ENCODE assay signal across 10 cellular contexts in the genomic region with DNA sequence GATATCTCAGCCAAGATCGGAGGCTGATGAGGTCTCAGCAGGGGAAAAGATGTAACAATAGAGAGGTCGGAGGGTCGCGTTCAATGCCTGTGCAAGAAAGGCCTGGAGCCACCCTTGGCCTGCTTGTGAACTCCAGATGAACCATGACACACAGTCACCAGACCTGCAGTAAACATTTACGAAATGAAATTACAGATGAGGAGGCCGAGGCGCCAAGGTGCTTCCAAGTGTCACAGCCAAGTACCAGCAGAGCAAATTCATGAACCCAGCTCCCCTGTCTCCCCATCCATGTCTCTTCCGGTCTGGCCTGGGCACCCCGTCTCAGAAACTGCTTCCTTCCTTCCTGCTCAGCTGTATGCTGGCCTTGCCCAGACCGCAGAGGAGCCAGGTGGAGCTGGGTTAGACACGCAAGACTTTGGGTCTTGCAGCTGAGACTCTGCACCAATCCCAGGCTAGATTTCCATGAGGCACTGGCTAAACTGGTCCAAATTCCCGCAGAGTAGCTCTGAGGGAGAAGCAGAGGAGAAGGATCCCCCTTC. TPM values are rescaled to one million over a fixed set of nuclear protein-coding genes. Genes with fewer than 3 reads are reported as not detected.
DNase-seq lines count a peak whose midpoint lies in the region; ATAC-seq and TF ChIP-seq lines count a peak whose summit lies in the region.
"Had no signal": no experiment of that assay in that cellular context is flagged by ENCODE, and none has a peak within 500 bp of the region (broad histone marks: within the 10 kb centered on the region; RNA-seq: fewer than 3 reads in every experiment).

No MANE protein-coding gene starts in this region.

- WGBS in heart left ventricle, 4 donors = 53 to 62% (median 60%) methylated on average over 11 to 12 of the region's 12 CpGs
- 35% methylated on average over 12 of the region's 12 CpGs for WGBS in thymus

- TF ChIP-seq POLR2A in heart left ventricle (IDR thresholded peaks at IDR 0.05) = no peak

- no peak overlapping the region for H3K4me3 ChIP-seq in heart left ventricle
- no peak overlapping the region for H3K4me3 ChIP-seq in right atrium auricular region
- H3K4me3 ChIP-seq in RWPE2 (ENCODE audit: severe bottlenecking) = no peak overlapping the region
- H3K4me3 ChIP-seq in epithelial cell of proximal tubule (ENCODE audit: low read depth, low read length) = no peak overlapping the region
- no peak overlapping the region for H3K4me3 ChIP-seq in thymus (ENCODE audit: low read length)
- H3K4me3 ChIP-seq: cardiac muscle cell had no signal

- peak in 3 of 4 donors; percentile 14 to 43 (median 22) for ATAC-seq in heart left ventricle
- 0 out of 3 replicates have a peak, but pooled peaks have one; percentile 1 for ATAC-seq in RWPE2 (ENCODE audit: low read depth)
- ATAC-seq in HG03045 (IDR thresholded peaks at IDR 0.05; ENCODE audit: unreplicated experiment) = no peak

- H3K27me3 ChIP-seq in heart left ventricle (no peaks in the 10 kb centered on the region), right atrium auricular region (no peaks in the 10 kb centered on the region), RWPE2 (ENCODE audit: insufficient read depth, poor library complexity, severe bottlenecking) (no peaks in the 10 kb centered on the region), thymus (ENCODE audit: control insufficient read depth, insufficient read depth) (no peaks in the 10 kb centered on the region)
- H3K27me3 ChIP-seq: cardiac muscle cell had no signal

- TF ChIP-seq CTCF in heart left ventricle (IDR thresholded peaks at IDR 0.05) = no peak
- TF ChIP-seq CTCF in right atrium auricular region (IDR thresholded peaks at IDR 0.05) = no peak
- TF ChIP-seq CTCF in RWPE2 (IDR thresholded peaks at IDR 0.05; ENCODE audit: poor library complexity, severe bottlenecking) = no peak
- no peak for TF ChIP-seq CTCF in epithelial cell of proximal tubule (conservative IDR thresholded peaks at IDR 0.05; ENCODE audit: low read depth, low read length)

- peaks cover under 1 to 36% (median 26%) of the 10 kb centered on the region in 9 donors for H3K36me3 ChIP-seq in heart left ventricle
- H3K36me3 ChIP-seq in right atrium auricular region = peaks cover 8% of the 10 kb centered on the region
- H3K36me3 ChIP-seq in RWPE2 (ENCODE audit: low read depth) = peaks cover 13% of the 10 kb centered on the region
- peaks cover 15% of the 10 kb centered on the region for H3K36me3 ChIP-seq in thymus (ENCODE audit: control insufficient read depth, insufficient read depth)

- no peaks in the 10 kb centered on the region for H3K9me3 ChIP-seq in heart left ventricle
- H3K9me3 ChIP-seq in right atrium auricular region = no peaks in the 10 kb centered on the region
- H3K9me3 ChIP-seq in RWPE2 (ENCODE audit: severe bottlenecking) = no peaks in the 10 kb centered on the region
- no peaks in the 10 kb centered on the region for H3K9me3 ChIP-seq in thymus (ENCODE audit: control insufficient read depth)

- H3K27ac ChIP-seq in heart left ventricle (peak overlapping the region in 1 of 12 donors; percentile 46), right atrium auricular region (no peak overlapping the region), RWPE2 (ENCODE audit: poor library complexity, severe bottlenecking) (no peak overlapping the region), thymus (ENCODE audit: low read depth) (peak overlapping the region; percentile 78)
- H3K27ac ChIP-seq: cardiac muscle cell, parathyroid adenoma had no signal

- H3K4me1 ChIP-seq in heart left ventricle (peaks cover 0 to 25% (median 14%) of the 10 kb centered on the region in 12 donors), right atrium auricular region (peaks cover 0 to 13% of the 10 kb centered on the region in 2 donors), RWPE2 (ENCODE audit: insufficient read depth, poor library complexity, severe bottlenecking) (no peaks in the 10 kb centered on the region), thymus (ENCODE audit: control insufficient read depth, insufficient read depth, low read length) (peaks cover 31% of the 10 kb centered on the region)
- H3K4me1 ChIP-seq: parathyroid adenoma had no signal

- DNase-seq in heart left ventricle (peak in 2 of 5 donors; percentile 26 to 40), right atrium auricular region (ENCODE audit: low spot score) (no peak), RWPE2 (ENCODE audit: low spot score) (no peak), epithelial cell of proximal tubule (ENCODE audit: low read depth) (peak; percentile 9), NCI-H82 treated with DMSO at 0.1 percent for 48 hours (lab: John Stamatoyannopoulos, UW; ENCODE audit: unreplicated experiment) (no peak), COLO668 (lab: John Stamatoyannopoulos, UW; ENCODE audit: unreplicated experiment) (no peak)

- intact Hi-C loops in heart left ventricle (cut with DNase I) = loop anchor here in 1 of 10 donors (5.0 kb wide), 1 partner anchor 67 kb away; no protein-coding TSS in a partner anchor

RNA-seq across cellular contexts. Expression of a gene that starts 48.1 kb away (rescaled TPM):
- 100 to 1,000 TPM in 5 of 9 donors, 10 to 100 TPM in 4; 46.2 to 225 (median 106) TPM for total RNA-seq in heart left ventricle
- polyA plus RNA-seq in heart left ventricle = 100 to 1,000 TPM; 127 to 233 TPM
- 10 to 100 TPM; 57.0 to 79.5 TPM for total RNA-seq in right atrium auricular region
- 41.3 and 59.0 TPM in 2 replicates for total RNA-seq in epithelial cell of proximal tubule
- 130 TPM for polyA plus RNA-seq in thymus
